15 cellular contexts compared by ENCODE assay signal in genomic region chr16:2986623-2987188, GRCh38. TPM values are rescaled to one million over a fixed set of nuclear protein-coding genes. Genes with fewer than 3 reads are reported as not detected.
A peak's percentile ranks its signal among the peaks of the same experiment; 100 is the strongest.
DNase-seq lines count a peak whose midpoint lies in the region; ATAC-seq, FAIRE-seq and TF ChIP-seq lines count a peak whose summit lies in the region.
"Had no signal": no experiment of that assay in that cellular context is flagged by ENCODE, and none has a peak within 500 bp of the region (broad histone marks: within the 10 kb centered on the region; RNA-seq: fewer than 3 reads in every experiment).

No MANE protein-coding gene starts in this region.

- H3K27ac Mint-ChIP-seq in activated CD8-positive, alpha-beta T cell treated with anti-CD3 and anti-CD28 coated beads for 36 hours: no peak overlapping the region

- H3K23ac ChIP-seq in H1 (ENCODE audit: insufficient read length): no peak overlapping the region

- no peak for ATAC-seq in activated CD8-positive, alpha-beta T cell treated with anti-CD3 and anti-CD28 coated beads for 36 hours
- no peak for ATAC-seq in HG03469 (IDR thresholded peaks at IDR 0.05; ENCODE audit: unreplicated experiment)
- ATAC-seq: A549 had no signal

- H3K4me1 ChIP-seq in HEK293 (ENCODE audit: control insufficient read depth, insufficient read depth, low read length) (no peaks in the 10 kb centered on the region; the same call in 1 of the 2 replicates), H1 (replicated peaks in 1 of 4; ENCODE audit: control insufficient read depth in 3 of 4, insufficient read depth in 4 of 4, low read length in 3 of 4) (peaks cover 3 to 32% (median 26%) of the 10 kb centered on the region in 4 experiments)

- H2BK20ac ChIP-seq in H1 (ENCODE audit: low read length): peak overlapping the region; percentile 48; the same call in 1 of the 2 replicates

- H3K27me3 ChIP-seq in H1 (replicated peaks in 1 of 4; ENCODE audit: control insufficient read depth in 3 of 4, extremely low read depth in 1 of 4, insufficient read depth in 3 of 4, low read length in 3 of 4): no peaks in the 10 kb centered on the region; a peak in 1 of 7 replicates

- H3K36me3 ChIP-seq in HEK293 (ENCODE audit: control insufficient read depth in 2 of 2, insufficient read depth in 1 of 2, low read length in 2 of 2): no peaks in the 10 kb centered on the region
- H3K36me3 ChIP-seq in H1 (ENCODE audit: control insufficient read depth in 2 of 4, insufficient read depth in 4 of 4, low read length in 3 of 4): no peaks in the 10 kb centered on the region

- no peaks in the 10 kb centered on the region for H3K36me3 Mint-ChIP-seq in activated CD8-positive, alpha-beta T cell treated with anti-CD3 and anti-CD28 coated beads for 36 hours (ENCODE audit: low read depth)
- H3K36me3 Mint-ChIP-seq: CD4-positive, CD25-positive, alpha-beta regulatory T cell had no signal

- no peaks in the 10 kb centered on the region for H3K9me3 ChIP-seq in HEK293 (ENCODE audit: control insufficient read depth, insufficient read depth, low read depth, low read length)
- H3K9me3 ChIP-seq in H1 (ENCODE audit: insufficient read depth in 2 of 2, low read depth in 1 of 2, low read length in 1 of 2): no peaks in the 10 kb centered on the region
- H3K9me3 ChIP-seq: A549 had no signal

- no peak overlapping the region for H3K4me2 ChIP-seq in H1 (ENCODE audit: insufficient read depth in 1 of 2, low read depth in 2 of 2, low read length in 2 of 2)
- H3K4me2 ChIP-seq: A549 had no signal

- no peak overlapping the region for H4K5ac ChIP-seq in H1 (ENCODE audit: insufficient read length, low read depth, low read length)

- H3K9ac ChIP-seq in H1 (replicated peaks in 1 of 4; ENCODE audit: extremely low read depth in 1 of 4, low read depth in 3 of 4, low read length in 3 of 4): no peak overlapping the region

- no peak for TF ChIP-seq RAD21 in H1 (IDR thresholded peaks at IDR 0.05 in 1 of 2, conservative IDR thresholded peaks at IDR 0.05 in 1 of 2; ENCODE audit: low read depth in 2 of 2, low read length in 2 of 2)

- TF ChIP-seq CTCF in C4-2B (conservative IDR thresholded peaks at IDR 0.05): no peak
- TF ChIP-seq CTCF in HEK293 (tag by site-specific recombination; IDR thresholded peaks at IDR 0.05): no peak
- no peak for TF ChIP-seq CTCF in H1 (IDR thresholded peaks at IDR 0.05; ENCODE audit: control extremely low read depth in 1 of 3, insufficient read depth in 1 of 3, low read depth in 1 of 3, low read length in 3 of 3)
- no peak for TF ChIP-seq CTCF in activated CD8-positive, alpha-beta T cell treated with anti-CD3 and anti-CD28 coated beads for 36 hours (IDR thresholded peaks at IDR 0.05)

- no peak overlapping the region for H4K91ac ChIP-seq in H1 (replicated peaks; ENCODE audit: insufficient read length, low read length)

- no peak overlapping the region for H2BK5ac ChIP-seq in H1 (ENCODE audit: low read depth, low read length)

- H2BK12ac ChIP-seq in H1 (ENCODE audit: low read depth, low read length): peak overlapping the region; percentile 60; the same call in 1 of the 2 replicates

- POLR2A ChIA-PET in HEK293 (lab: Yijun Ruan, JAX) (interaction anchor here (1.1 kb wide), 1 partner anchor 42 kb away, joined by 9 read pairs; no protein-coding TSS in a partner anchor), H1 (lab: Charles Lee; ENCODE audit: partially characterized antibody) (interaction anchor here (0.5 to 15.2 kb wide), 6 partner anchors 9 to 37 kb away, joined by 3 to 200 read pairs (median 8); partner anchors contain the start of genes CLDN6, HCFC1R1, THOC6 and TNFRSF12A)
- POLR2A ChIA-PET in activated CD8-positive, alpha-beta T cell treated with anti-CD3 and anti-CD28 coated beads for 36 hours (lab: Charles Lee): no interaction called here

- no peaks in the 10 kb centered on the region for H3K79me1 ChIP-seq in H1 (ENCODE audit: low read depth, low read length)

- H3K27me3 Mint-ChIP-seq in activated CD8-positive, alpha-beta T cell treated with anti-CD3 and anti-CD28 coated beads for 36 hours: no peaks in the 10 kb centered on the region

- CTCF ChIA-PET in HEK293 (lab: Yijun Ruan, JAX) (interaction anchor here (1.0 to 1.9 kb wide), 2 partner anchors 60 kb away, joined by 4 to 7 read pairs; no protein-coding TSS in a partner anchor), H1 (lab: Charles Lee; ENCODE audit: partially characterized antibody) (interaction anchor here (1.0 to 2.7 kb wide), 6 partner anchors 17 to 44 kb away, joined by 3 to 11 read pairs (median 4); partner anchors contain the start of genes CLDN9 and PAQR4)
- CTCF ChIA-PET in activated CD8-positive, alpha-beta T cell treated with anti-CD3 and anti-CD28 coated beads for 36 hours (lab: Charles Lee): interaction anchor here (1.5 kb wide), 1 partner anchor 45 kb away, joined by 4 read pairs; no protein-coding TSS in a partner anchor

- H3K27ac ChIP-seq in C4-2B (0 out of 2 replicates have a peak overlapping the region, but pooled peaks have one; percentile 7), HEK293 (ENCODE audit: extremely low read depth, low read depth, low read length) (no peak overlapping the region), H1 (ENCODE audit: low read depth, low read length) (no peak overlapping the region)
- H3K27ac ChIP-seq: A549 had no signal

- H2BK15ac ChIP-seq in H1 (ENCODE audit: low read length): no peak overlapping the region

- no peak overlapping the region for H3K14ac ChIP-seq in H1 (ENCODE audit: insufficient read length)

- TF ChIP-seq POLR2A in H1 (IDR thresholded peaks at IDR 0.05; ENCODE audit: control extremely low read depth in 1 of 2, low read depth in 2 of 2, low read length in 2 of 2): no peak

- H2BK120ac ChIP-seq in H1 (replicated peaks; ENCODE audit: low read depth, low read length): no peak overlapping the region

- no peak for DNase-seq in H1 (ENCODE audit: low read depth in 1 of 2, low spot score in 2 of 2)
- no peak for DNase-seq in activated CD8-positive, alpha-beta T cell treated with anti-CD3 and anti-CD28 coated beads for 36 hours
- no peak for DNase-seq in stimulated activated CD4-positive, alpha-beta T cell treated with anti-CD3 and anti-CD28 coated beads, Interleukin-2, amount 100 ng/mL, for 24 hours
- DNase-seq: Calu3; CD4-positive, CD25-positive, alpha-beta regulatory T cell had no signal

- H3K23me2 ChIP-seq in H1 (ENCODE audit: low read depth, low read length): peaks cover 2% of the 10 kb centered on the region; the same call in 1 of the 2 replicates

- H3K4ac ChIP-seq in H1 (replicated peaks; ENCODE audit: insufficient read length, low read depth, low read length): peak overlapping the region; percentile 74

- intact Hi-C loops in activated CD8-positive, alpha-beta T cell treated with anti-CD3 and anti-CD28 coated beads for 36 hours (cut with micrococcal nuclease): no loop called here

- H3K4me1 Mint-ChIP-seq in activated CD8-positive, alpha-beta T cell treated with anti-CD3 and anti-CD28 coated beads for 36 hours (ENCODE audit: low read depth): peaks cover 5% of the 10 kb centered on the region

- peak overlapping the region; percentile 66; the same call in 1 of the 2 replicates for H2AK5ac ChIP-seq in H1 (ENCODE audit: low read depth, low read length)

- H3K4me3 ChIP-seq in HEK293 (ENCODE audit: low read depth, low read length): no peak overlapping the region
- H3K4me3 ChIP-seq in H1 (ENCODE audit: extremely low read depth in 1 of 4, insufficient read depth in 2 of 4, low read depth in 3 of 4, low read length in 4 of 4): no peak overlapping the region
- H3K4me3 ChIP-seq: A549 had no signal

- H3K18ac ChIP-seq in H1 (ENCODE audit: extremely low read depth, low read length): no peak overlapping the region

- WGBS in H1 (ENCODE audit: extremely low coverage in 1 of 2, insufficient coverage in 1 of 2, insufficient read length in 1 of 2, insufficient replicate concordance in 2 of 2, low coverage in 1 of 2, low lambda C conversion rate in 2 of 2, missing lambda C conversion rate in 1 of 2), 2 experiments: 94% methylated on average over 17 of the region's 17 CpGs; no CpG with 5 or more reads in 1 of the 2 experiments

- no peak overlapping the region for H2AFZ ChIP-seq in H1 (ENCODE audit: low read length)

- TF ChIP-seq EP300 in H1 (IDR thresholded peaks at IDR 0.05; ENCODE audit: borderline replicate concordance in 1 of 2, low read depth in 2 of 2, low read length in 2 of 2): no peak

- H3K56ac ChIP-seq in H1 (replicated peaks; ENCODE audit: insufficient read length, low read depth, low read length): no peak overlapping the region

- H3K9me3 Mint-ChIP-seq in activated CD8-positive, alpha-beta T cell treated with anti-CD3 and anti-CD28 coated beads for 36 hours: no peaks in the 10 kb centered on the region
- H3K9me3 Mint-ChIP-seq: CD4-positive, CD25-positive, alpha-beta regulatory T cell had no signal

- H4K8ac ChIP-seq in H1 (ENCODE audit: extremely low read depth, insufficient read depth, low read length): peak overlapping the region; percentile 3; the same call in 1 of the 2 replicates

- no peaks in the 10 kb centered on the region for H4K20me1 ChIP-seq in H1 (replicated peaks in 1 of 2; ENCODE audit: control insufficient read depth in 1 of 2, insufficient read depth in 2 of 2, low read length in 2 of 2)

- H3K79me2 ChIP-seq in H1 (ENCODE audit: control insufficient read depth in 1 of 2, insufficient read depth in 2 of 2, low read length in 2 of 2): no peaks in the 10 kb centered on the region

- FAIRE-seq in H1 (lab: Jason Lieb, UNC): no peak
- FAIRE-seq: A549, H54, HepG2, HTR-8/SVneo had no signal

- no peak overlapping the region for H3K4me3 Mint-ChIP-seq in activated CD8-positive, alpha-beta T cell treated with anti-CD3 and anti-CD28 coated beads for 36 hours

RNA-seq across cellular contexts. Expression of gene PKMYT1, which starts 6.5 kb away (rescaled TPM):
- total RNA-seq in H1 (2021; fragmentation: NEBNext Ultra II Directional; extraction: Animal tissue kit (Norgen Biotek cat#: 25700)): 74.7 and 83.6 TPM in 2 replicates
- polyA plus RNA-seq in H1 (2011; rRNA removed): 85.2 and 180 TPM in 2 replicates
- 47.7 TPM for polyA plus RNA-seq in H1 (2011; cell fraction: cytosol; rRNA removed)
- 210 TPM for polyA plus RNA-seq in H1 (2011; cell fraction: nucleus; rRNA removed)
- polyA plus RNA-seq in H1 (2012, experiment 1 of 2): 52.2 to 75.7 TPM (median 70.6 TPM) in 4 replicates
- polyA plus RNA-seq in H1 (2012, experiment 2 of 2): 62.9 TPM
- polyA plus RNA-seq in H1 (2013, experiment 1 of 2): 113 TPM
- polyA plus RNA-seq in H1 (2013, experiment 2 of 2): 117 TPM
- 14.7 and 15.1 TPM in 2 replicates for polyA minus RNA-seq in H1 (2011; rRNA and poly(A)+ RNA removed)
- polyA minus RNA-seq in H1 (2011; cell fraction: cytosol; rRNA and poly(A)+ RNA removed): 22.3 TPM
- polyA minus RNA-seq in H1 (2011; cell fraction: nucleus; rRNA and poly(A)+ RNA removed): 61.8 TPM
- 100 to 1,000 TPM; 121 to 123 TPM for total RNA-seq in activated CD8-positive, alpha-beta T cell treated with anti-CD3 and anti-CD28 coated beads for 36 hours

RNA-seq across cellular contexts. Expression of gene PAQR4, which starts 17.6 kb away (rescaled TPM):
- 28.2 and 28.8 TPM in 2 replicates for total RNA-seq in H1 (2021; fragmentation: NEBNext Ultra II Directional; extraction: Animal tissue kit (Norgen Biotek cat#: 25700))
- 34.6 and 52.8 TPM in 2 replicates for polyA plus RNA-seq in H1 (2011; rRNA removed)
- polyA plus RNA-seq in H1 (2011; cell fraction: cytosol; rRNA removed): 28.3 TPM
- 78.3 TPM for polyA plus RNA-seq in H1 (2011; cell fraction: nucleus; rRNA removed)
- polyA plus RNA-seq in H1 (2012, experiment 1 of 2): 20.3 to 25.4 TPM (median 23.6 TPM) in 4 replicates
- polyA plus RNA-seq in H1 (2012, experiment 2 of 2): 28.0 TPM
- 32.2 TPM for polyA plus RNA-seq in H1 (2013, experiment 1 of 2)
- polyA plus RNA-seq in H1 (2013, experiment 2 of 2): 33.2 TPM
- polyA minus RNA-seq in H1 (2011; rRNA and poly(A)+ RNA removed): 17.1 and 17.9 TPM in 2 replicates
- 22.5 TPM for polyA minus RNA-seq in H1 (2011; cell fraction: cytosol; rRNA and poly(A)+ RNA removed)
- 15.5 TPM for polyA minus RNA-seq in H1 (2011; cell fraction: nucleus; rRNA and poly(A)+ RNA removed)
- 10 to 100 TPM; 29.4 to 30.4 TPM for total RNA-seq in activated CD8-positive, alpha-beta T cell treated with anti-CD3 and anti-CD28 coated beads for 36 hours

RNA-seq across cellular contexts. Expression of gene KREMEN2, which starts 22.6 kb away (rescaled TPM):
- 6.6 and 7.8 TPM in 2 replicates for total RNA-seq in H1 (2021; fragmentation: NEBNext Ultra II Directional; extraction: Animal tissue kit (Norgen Biotek cat#: 25700))
- 7.0 and 10.4 TPM in 2 replicates for polyA plus RNA-seq in H1 (2011; rRNA removed)
- 8.8 TPM for polyA plus RNA-seq in H1 (2011; cell fraction: cytosol; rRNA removed)
- 16.5 TPM for polyA plus RNA-seq in H1 (2011; cell fraction: nucleus; rRNA removed)
- polyA plus RNA-seq in H1 (2012, experiment 1 of 2): 2.6 to 7.9 TPM (median 6.3 TPM) in 4 replicates
- polyA plus RNA-seq in H1 (2012, experiment 2 of 2): 6.3 TPM
- polyA plus RNA-seq in H1 (2013, experiment 1 of 2): 10.9 TPM
- 10.2 TPM for polyA plus RNA-seq in H1 (2013, experiment 2 of 2)
- 0.32 and 0.71 TPM in 2 replicates for polyA minus RNA-seq in H1 (2011; rRNA and poly(A)+ RNA removed)
- 2.3 TPM for polyA minus RNA-seq in H1 (2011; cell fraction: cytosol; rRNA and poly(A)+ RNA removed)
- 3.9 TPM for polyA minus RNA-seq in H1 (2011; cell fraction: nucleus; rRNA and poly(A)+ RNA removed)
- total RNA-seq in activated CD8-positive, alpha-beta T cell treated with anti-CD3 and anti-CD28 coated beads for 36 hours: under 1 TPM in 1 of 2 experiments, not detected in 1; 0.22 TPM
- total RNA-seq: Calu3; CD4-positive, CD25-positive, alpha-beta regulatory T cell had no signal
- polyA plus RNA-seq: BJ; CD4-positive, CD25-positive, alpha-beta regulatory T cell had no signal

RNA-seq across cellular contexts. Expression of gene CLDN9, which starts 26.0 kb away (rescaled TPM):
- 0.60 and 0.77 TPM in 2 replicates for total RNA-seq in H1 (2021; fragmentation: NEBNext Ultra II Directional; extraction: Animal tissue kit (Norgen Biotek cat#: 25700))
- 0.89 and 2.2 TPM in 2 replicates for polyA plus RNA-seq in H1 (2011; rRNA removed)
- polyA plus RNA-seq in H1 (2011; cell fraction: cytosol; rRNA removed): 1.1 TPM
- 1.5 TPM for polyA plus RNA-seq in H1 (2011; cell fraction: nucleus; rRNA removed)
- polyA plus RNA-seq in H1 (2012, experiment 1 of 2): 0.88 to 1.4 TPM (median 1.3 TPM) in 4 replicates
- polyA plus RNA-seq in H1 (2012, experiment 2 of 2): 0.79 TPM
- polyA plus RNA-seq in H1 (2013, experiment 1 of 2): 0.45 TPM
- 0.64 TPM for polyA plus RNA-seq in H1 (2013, experiment 2 of 2)
- polyA minus RNA-seq in H1 (2011; rRNA and poly(A)+ RNA removed): 0.54 and 0.69 TPM in 2 replicates
- polyA minus RNA-seq in H1 (2011; cell fraction: cytosol; rRNA and poly(A)+ RNA removed): 1.2 TPM
- polyA minus RNA-seq in H1 (2011; cell fraction: nucleus; rRNA and poly(A)+ RNA removed): 2.4 TPM
- total RNA-seq in activated CD8-positive, alpha-beta T cell treated with anti-CD3 and anti-CD28 coated beads for 36 hours: not detected
- total RNA-seq: CD4-positive, CD25-positive, alpha-beta regulatory T cell; Daoy had no signal
- polyA plus RNA-seq: AG04450; BJ; CD4-positive, CD25-positive, alpha-beta regulatory T cell had no signal

RNA-seq across cellular contexts. Expression of gene CLDN6, which starts 31.3 kb away (rescaled TPM):
- 747 and 793 TPM in 2 replicates for total RNA-seq in H1 (2021; fragmentation: NEBNext Ultra II Directional; extraction: Animal tissue kit (Norgen Biotek cat#: 25700))
- polyA plus RNA-seq in H1 (2011; rRNA removed): 1,115 and 1,541 TPM in 2 replicates
- polyA plus RNA-seq in H1 (2011; cell fraction: cytosol; rRNA removed): 1,064 TPM
- 853 TPM for polyA plus RNA-seq in H1 (2011; cell fraction: nucleus; rRNA removed)
- 1,062 to 1,141 TPM (median 1,120 TPM) in 4 replicates for polyA plus RNA-seq in H1 (2012, experiment 1 of 2)
- 1,707 TPM for polyA plus RNA-seq in H1 (2012, experiment 2 of 2)
- polyA plus RNA-seq in H1 (2013, experiment 1 of 2): 1,092 TPM
- 1,249 TPM for polyA plus RNA-seq in H1 (2013, experiment 2 of 2)
- polyA minus RNA-seq in H1 (2011; rRNA and poly(A)+ RNA removed): 497 and 676 TPM in 2 replicates
- 373 TPM for polyA minus RNA-seq in H1 (2011; cell fraction: cytosol; rRNA and poly(A)+ RNA removed)
- polyA minus RNA-seq in H1 (2011; cell fraction: nucleus; rRNA and poly(A)+ RNA removed): 219 TPM
- total RNA-seq in activated CD8-positive, alpha-beta T cell treated with anti-CD3 and anti-CD28 coated beads for 36 hours: not detected
- total RNA-seq: CD4-positive, CD25-positive, alpha-beta regulatory T cell; Daoy had no signal
- polyA plus RNA-seq: CD4-positive, CD25-positive, alpha-beta regulatory T cell had no signal
